In genomic region chr2:211205358-211205757, GRCh38 we compare ENCODE assay signal across 34 cellular contexts.
DNase-seq lines count a peak whose midpoint lies in the region; ATAC-seq, FAIRE-seq and TF ChIP-seq lines count a peak whose summit lies in the region.
"Had no signal": no experiment of that assay in that cellular context is flagged by ENCODE, and none has a peak within 500 bp of the region (broad histone marks: within the 10 kb centered on the region; RNA-seq: fewer than 3 reads in every experiment).

No MANE protein-coding gene starts in this region.

- H4K20me1 ChIP-seq in HepG2 (ENCODE audit: insufficient read depth, low read length) (no peaks in the 10 kb centered on the region), MM.1S (ENCODE audit: insufficient read depth, low read length) (no peaks in the 10 kb centered on the region)
- H4K20me1 ChIP-seq: BLaER1; BLaER1 treated with 17β-estradiol and CSF1 and Interleukin-3, amounts not matched to agents 10 nM and 100 nM had no signal

- POLR2A ChIA-PET in HepG2 (lab: Yijun Ruan, JAX) (no interaction called here), HEK293 (lab: Yijun Ruan, JAX) (no interaction called here)

- H3K4me3 ChIP-seq in HepG2 (replicated peaks in 1 of 3; ENCODE audit: insufficient read depth in 1 of 3, low read depth in 2 of 3, low read length in 3 of 3) (no peak overlapping the region), right lobe of liver (no peak overlapping the region), HEK293 (ENCODE audit: low read depth, low read length) (no peak overlapping the region), MM.1S (ENCODE audit: low read length) (no peak overlapping the region), parathyroid adenoma (ENCODE audit: low read depth, low read length) (no peak overlapping the region)
- H3K4me3 ChIP-seq in effector memory CD4-positive, alpha-beta T cell (ENCODE audit: insufficient read depth, low read depth, low read length, poor library complexity, severe bottlenecking): no peak overlapping the region
- H3K4me3 ChIP-seq: A549; BLaER1; BLaER1 treated with 17β-estradiol and CSF1 and Interleukin-3, amounts not matched to agents 10 nM and 100 nM had no signal

- no peak for ATAC-seq in HepG2
- no peak for ATAC-seq in right lobe of liver
- no peak for ATAC-seq in HG03025 (IDR thresholded peaks at IDR 0.05; ENCODE audit: low FRiP score, unreplicated experiment)
- ATAC-seq: A549; CD8-positive, alpha-beta T cell had no signal

- BruUV-seq in HepG2 (replicated peaks; lab: Mats Ljungman, UMichigan): no TSS peak

- H2AFZ ChIP-seq in HepG2 (ENCODE audit: low read length) (no peak overlapping the region), MM.1S (ENCODE audit: low read length) (0 out of 2 replicates have a peak overlapping the region, but pooled peaks have one; percentile 27), parathyroid adenoma (no peak overlapping the region)

- no peak for TF ChIP-seq EP300 in HepG2 (IDR thresholded peaks at IDR 0.05; ENCODE audit: low read depth in 2 of 2, low read length in 2 of 2)
- no peak for TF ChIP-seq EP300 in HepG2 (CRISPR knock-in tag; IDR thresholded peaks at IDR 0.05; ENCODE audit: borderline replicate concordance)

- no peaks in the 10 kb centered on the region for H3K79me2 ChIP-seq in HepG2 (ENCODE audit: insufficient read depth, low read length)
- H3K79me2 ChIP-seq in MM.1S (ENCODE audit: low read length): no peaks in the 10 kb centered on the region
- H3K79me2 ChIP-seq in parathyroid adenoma: no peaks in the 10 kb centered on the region

- intact Hi-C loops in HepG2 (cut with micrococcal nuclease; ENCODE audit: unreplicated experiment): no loop called here
- intact Hi-C loops in right lobe of liver (cut with DNase I): no loop called here

- H3K4me1 ChIP-seq in HepG2 (ENCODE audit: insufficient read depth, low read length): no peaks in the 10 kb centered on the region
- H3K4me1 ChIP-seq in right lobe of liver: no peaks in the 10 kb centered on the region
- no peaks in the 10 kb centered on the region for H3K4me1 ChIP-seq in HEK293 (ENCODE audit: control insufficient read depth, insufficient read depth, low read length)
- peaks cover 36% of the 10 kb centered on the region for H3K4me1 ChIP-seq in MM.1S (ENCODE audit: low read length)
- peaks cover 17% of the 10 kb centered on the region for H3K4me1 ChIP-seq in parathyroid adenoma
- no peaks in the 10 kb centered on the region for H3K4me1 ChIP-seq in effector memory CD4-positive, alpha-beta T cell (ENCODE audit: control insufficient read depth, insufficient read depth, low read length, poor library complexity, severe bottlenecking)
- H3K4me1 ChIP-seq: A549, BE2C, Caco-2 had no signal

- H3F3A ChIP-seq in MM.1S (ENCODE audit: insufficient read depth, low read length): peaks cover 20% of the 10 kb centered on the region

- CTCF ChIA-PET in HepG2 (lab: Yijun Ruan, JAX; ENCODE audit: low intra/inter-chr PET ratio, low total read pairs): no interaction called here
- CTCF ChIA-PET in HEK293 (lab: Yijun Ruan, JAX): no interaction called here

- H3K9me2 ChIP-seq in MM.1S (replicated peaks; ENCODE audit: insufficient read depth, low read length): no peaks in the 10 kb centered on the region

- FAIRE-seq in HepG2 (lab: Jason Lieb, UNC) (no peak), D721Med (lab: Jason Lieb, UNC) (no peak)
- FAIRE-seq: A204.1, A549 had no signal

- in situ Hi-C loops in HepG2 (cut with HindIII; ENCODE audit: extremely low pct_ligation_motif_present, low pct_unique_long_range_greater_than_20kb): no loop called here

- H3K27ac ChIP-seq in HepG2 (ENCODE audit: extremely low read length, insufficient read depth, low read length) (no peak overlapping the region), right lobe of liver (no peak overlapping the region), HEK293 (ENCODE audit: extremely low read depth, low read depth, low read length) (no peak overlapping the region), MM.1S (ENCODE audit: low read length) (peak overlapping the region; percentile 87; the same call in 1 of the 2 replicates), parathyroid adenoma (peak overlapping the region; percentile 75)
- no peak overlapping the region for H3K27ac ChIP-seq in effector memory CD4-positive, alpha-beta T cell (ENCODE audit: insufficient read depth, low read length, poor library complexity, severe bottlenecking)
- H3K27ac ChIP-seq: 22Rv1; A549; BLaER1 treated with 17β-estradiol and CSF1 and Interleukin-3, amounts not matched to agents 10 nM and 100 nM; C4-2B had no signal

- H3K27me3 ChIP-seq in HepG2 (ENCODE audit: control insufficient read depth in 1 of 2, insufficient read depth in 2 of 2, low read length in 2 of 2) (no peaks in the 10 kb centered on the region), right lobe of liver (no peaks in the 10 kb centered on the region), MM.1S (replicated peaks; ENCODE audit: insufficient read depth, low read length) (no peaks in the 10 kb centered on the region), parathyroid adenoma (ENCODE audit: control insufficient read depth, insufficient read depth, low read length) (no peaks in the 10 kb centered on the region)
- H3K27me3 ChIP-seq in effector memory CD4-positive, alpha-beta T cell (replicated peaks; ENCODE audit: control insufficient read depth, insufficient read depth, low read length, poor library complexity, severe bottlenecking): no peaks in the 10 kb centered on the region
- H3K27me3 ChIP-seq: BE2C; BLaER1; BLaER1 treated with 17β-estradiol and CSF1 and Interleukin-3, amounts not matched to agents 10 nM and 100 nM had no signal

- H3K9me3 ChIP-seq in HepG2 (ENCODE audit: low read length): no peaks in the 10 kb centered on the region
- H3K9me3 ChIP-seq in right lobe of liver: no peaks in the 10 kb centered on the region
- H3K9me3 ChIP-seq in HEK293 (ENCODE audit: control insufficient read depth, insufficient read depth, low read depth, low read length): no peaks in the 10 kb centered on the region
- H3K9me3 ChIP-seq in MM.1S (replicated peaks; ENCODE audit: insufficient read depth, low read length): no peaks in the 10 kb centered on the region
- H3K9me3 ChIP-seq in parathyroid adenoma (ENCODE audit: control insufficient read depth, low read length): no peaks in the 10 kb centered on the region
- no peaks in the 10 kb centered on the region for H3K9me3 ChIP-seq in effector memory CD4-positive, alpha-beta T cell (ENCODE audit: control insufficient read depth, low read length)
- H3K9me3 ChIP-seq: A549; BE2C; BLaER1; BLaER1 treated with 17β-estradiol and CSF1 and Interleukin-3, amounts not matched to agents 10 nM and 100 nM; Caco-2 had no signal

- no peaks in the 10 kb centered on the region for H3K36me3 ChIP-seq in HepG2 (replicated peaks in 1 of 2; ENCODE audit: control insufficient read depth in 1 of 2, insufficient read depth in 2 of 2, low read length in 2 of 2)
- H3K36me3 ChIP-seq in right lobe of liver: no peaks in the 10 kb centered on the region
- no peaks in the 10 kb centered on the region for H3K36me3 ChIP-seq in HEK293 (ENCODE audit: control insufficient read depth in 2 of 2, insufficient read depth in 1 of 2, low read length in 2 of 2)
- no peaks in the 10 kb centered on the region for H3K36me3 ChIP-seq in MM.1S (replicated peaks; ENCODE audit: insufficient read depth, low read length)
- no peaks in the 10 kb centered on the region for H3K36me3 ChIP-seq in parathyroid adenoma (ENCODE audit: control insufficient read depth, insufficient read depth, low read length)
- H3K36me3 ChIP-seq in effector memory CD4-positive, alpha-beta T cell (ENCODE audit: control insufficient read depth, insufficient read depth, low read length): no peaks in the 10 kb centered on the region
- H3K36me3 ChIP-seq: BE2C; BLaER1; BLaER1 treated with 17β-estradiol and CSF1 and Interleukin-3, amounts not matched to agents 10 nM and 100 nM had no signal

- H3K9ac ChIP-seq in HepG2 (ENCODE audit: insufficient read depth, low read depth, low read length): no peak overlapping the region
- no peak overlapping the region for H3K9ac ChIP-seq in MM.1S (ENCODE audit: low read length)
- no peak overlapping the region for H3K9ac ChIP-seq in parathyroid adenoma
- H3K9ac ChIP-seq: BLaER1; BLaER1 treated with 17β-estradiol and CSF1 and Interleukin-3, amounts not matched to agents 10 nM and 100 nM had no signal

- WGBS in HepG2 (ENCODE audit: low lambda C conversion rate): 0% methylated on average over 1 of the region's 1 CpG
- 36% methylated on average over 1 of the region's 1 CpG for WGBS in right lobe of liver (ENCODE audit: insufficient coverage, low coverage, low lambda C conversion rate, missing lambda C conversion rate)

- TF ChIP-seq CTCF in HepG2 (CRISPR knock-in tag; IDR thresholded peaks at IDR 0.05) (no peak), right lobe of liver (IDR thresholded peaks at IDR 0.05) (no peak), HEK293 (tag by site-specific recombination; IDR thresholded peaks at IDR 0.05) (no peak), MM.1S (IDR thresholded peaks at IDR 0.05; ENCODE audit: low read length) (no peak), parathyroid adenoma (IDR thresholded peaks at IDR 0.05) (no peak), D721Med (IDR thresholded peaks at IDR 0.05; ENCODE audit: insufficient read depth, missing control alignments) (no peak)

- TF ChIP-seq POLR2A in HepG2 (IDR thresholded peaks at IDR 0.05; ENCODE audit: insufficient read depth in 1 of 2, low read depth in 2 of 2, low read length in 2 of 2) (no peak), right lobe of liver (IDR thresholded peaks at IDR 0.05) (no peak)

- no peak overlapping the region for H3K4me2 ChIP-seq in HepG2 (ENCODE audit: low read depth, low read length)
- H3K4me2 ChIP-seq in MM.1S (ENCODE audit: low read depth, low read length): no peak overlapping the region
- no peak overlapping the region for H3K4me2 ChIP-seq in parathyroid adenoma (ENCODE audit: low read length)
- H3K4me2 ChIP-seq: A549 had no signal

- TF ChIP-seq RAD21 in HepG2 (CRISPR knock-in tag; IDR thresholded peaks at IDR 0.05): no peak

- DNase-seq in HepG2 (ENCODE audit: low spot score) (no peak), right lobe of liver (no peak), MM.1S (no peak), D721Med (ENCODE audit: insufficient read length, low spot score) (no peak)
- no peak for DNase-seq in effector memory CD4-positive, alpha-beta T cell
- DNase-seq: 8988T; ACHN; AML-193; BE2C; C1 segment of cervical spinal cord; Caco-2; Calu3; CD4-positive, alpha-beta memory T cell; CD4-positive, alpha-beta T cell; CD4-positive, CD25-positive, alpha-beta regulatory T cell; CD8-positive, alpha-beta memory T cell; CD8-positive, alpha-beta T cell; COR-L47; DMS 273 treated with DMSO at 0.1 percent for 48 hours; DMS153; DMS53; DMS79; DMS79 treated with DMSO at 0.1 percent for 48 hours; DND-41; EL had no signal

Comparison
In these comparisons a context has a peak if more than half of its experiments do, and no peak if none do; other contexts are left out.
1. H3K27ac ChIP-seq: peak in MM.1S (single experiment) and parathyroid adenoma (single experiment); none in HepG2 (single experiment), right lobe of liver (0 of 3), HEK293 (single experiment) and effector memory CD4-positive, alpha-beta T cell (single experiment).
2. Of the 63 proteins assayed by ChIP-seq in both HepG2 and HEK293: peak only in HepG2: none; only in HEK293: ATF2; in both: none; in neither: 62.